Comparison of ENCODE assay signal across 19 cellular contexts in genomic region chr12:44507471-44507870, GRCh38.
"Had no signal": no experiment of that assay in that cellular context is flagged by ENCODE, and none has a peak within 500 bp of the region (broad histone marks: within the 10 kb centered on the region; RNA-seq: fewer than 3 reads in every experiment).

No MANE protein-coding gene starts in this region.

- DNase-seq: activated CD4-positive, alpha-beta T cell treated with anti-CD3 and anti-CD28 coated beads, Interleukin-2, amount 50 U/mL, for 4 hours; activated effector memory CD4-positive, alpha-beta T cell treated with anti-CD3 and anti-CD28 coated beads, Interleukin-2, amount 50 U/mL, for 16 hours; activated naive CD4-positive, alpha-beta T cell treated with anti-CD3 and anti-CD28 coated beads, Interleukin-2, amount 50 U/mL, for 16 hours; activated T-cell treated with anti-CD3 and anti-CD28 coated beads, Interleukin-2, amount 50 U/mL, for 72 hours; endodermal cell; foreskin keratinocyte; head of caudate nucleus; lower lobe of right lung; natural killer cell; pancreas; right lobe of liver; small intestine; stimulated activated CD4-positive, alpha-beta T cell treated with anti-CD3 and anti-CD28 coated beads, Interleukin-15, amount 100 ng/mL, for 24 hours; stimulated activated CD4-positive, alpha-beta T cell treated with anti-CD3 and anti-CD28 coated beads, Interleukin-2, amount 100 ng/mL, for 48 hours; stimulated activated naive CD8-positive, alpha-beta T cell treated with anti-CD3 and anti-CD28 coated beads, Interleukin-15, amount 100 ng/mL, for 72 hours; trophoblast cell had no signal

- H3K27me3 ChIP-seq: ascending aorta, neutrophil, pancreas, right lobe of liver, vagina had no signal

- H3K36me3 ChIP-seq: ascending aorta, lower lobe of right lung, neutrophil, pancreas, right lobe of liver, vagina had no signal

- H3K27ac ChIP-seq: ascending aorta, foreskin keratinocyte, lower lobe of right lung, neutrophil, pancreas, right lobe of liver, vagina had no signal

- ATAC-seq: activated T-cell treated with anti-CD3 and anti-CD28 coated beads, Interleukin-2, amount 50 U/mL, for 72 hours; foreskin keratinocyte; lower lobe of right lung; natural killer cell; pancreas; right lobe of liver; stimulated activated naive CD8-positive, alpha-beta T cell treated with anti-CD3 and anti-CD28 coated beads, Interleukin-15, amount 100 ng/mL, for 72 hours had no signal

- H3K4me3 ChIP-seq: ascending aorta, lower lobe of right lung, pancreas, right lobe of liver, vagina had no signal

- H3K9me3 ChIP-seq: ascending aorta, lower lobe of right lung, neutrophil, pancreas, right lobe of liver, vagina had no signal

- H3K4me1 ChIP-seq: ascending aorta, foreskin keratinocyte, lower lobe of right lung, pancreas, right lobe of liver, vagina had no signal
